In genomic region chr2:168455692-168456525, GRCh38 we compare ENCODE assay signal across 8 cellular contexts. TPM values are rescaled to one million over a fixed set of nuclear protein-coding genes. Genes with fewer than 3 reads are reported as not detected.
DNase-seq lines count a peak whose midpoint lies in the region; ATAC-seq lines count a peak whose summit lies in the region.

Gene CERS6 (plus strand): TSS chr2:168456272. CDS start chr2:168456449, 177 bp downstream.

- DNase-seq in ACHN (peak; percentile 96), NCI-H2171 treated with DMSO at 0.1 percent for 48 hours (lab: John Stamatoyannopoulos, UW) (peak; percentile 83), cerebellum (ENCODE audit: low spot score) (peak; percentile 95), kidney glomerular epithelial cell (lab: John Stamatoyannopoulos, UW) (peak; percentile 81)
- DNase-seq in activated CD4-positive, CD25-positive, alpha-beta regulatory T cell treated with anti-CD3 and anti-CD28 coated beads, Interleukin-2, amount 50 U/mL, for 72 hours, result peak; percentile 82
- peak; percentile 94 for DNase-seq in stimulated activated CD4-positive, alpha-beta T cell treated with anti-CD3 and anti-CD28 coated beads, Interleukin-15, amount 100 ng/mL, for 24 hours

- in situ Hi-C loops in ACHN (cut with HindIII; ENCODE audit: low pct_ligation_motif_present, low pct_unique_long_range_greater_than_20kb, low sequenced_read_pairs), result no loop called here

- ATAC-seq in GM18858 (IDR thresholded peaks at IDR 0.05; ENCODE audit: unreplicated experiment), result peak; percentile 87
- ATAC-seq in HG03064 (IDR thresholded peaks at IDR 0.05; ENCODE audit: low read depth, unreplicated experiment), result peak; percentile 89

RNA-seq across cellular contexts. Expression of gene CERS6, which starts in this region (rescaled TPM):
- 73.6 TPM for total RNA-seq in cerebellum

Comparison
In these comparisons a context has a peak if more than half of its experiments do, and no peak if none do; other contexts are left out.
1. Peak in every context shown above with its lines: DNase-seq and ATAC-seq.